In genomic region chr2:126775300-126775985, GRCh38 we compare ENCODE assay signal across 13 cellular contexts.
DNase-seq lines count a peak whose midpoint lies in the region; ATAC-seq and TF ChIP-seq lines count a peak whose summit lies in the region.
"Had no signal": no experiment of that assay in that cellular context is flagged by ENCODE, and none has a peak within 500 bp of the region (broad histone marks: within the 10 kb centered on the region; RNA-seq: fewer than 3 reads in every experiment).

No MANE protein-coding gene starts in this region.

- H4K20me1 ChIP-seq in neural progenitor cell (ENCODE audit: low read depth): no peaks in the 10 kb centered on the region
- H4K20me1 ChIP-seq: BLaER1 treated with 17β-estradiol and CSF1 and Interleukin-3, amounts not matched to agents 10 nM and 100 nM had no signal

- peaks cover 4% of the 10 kb centered on the region for H3K4me1 ChIP-seq in CD8-positive, alpha-beta T cell (ENCODE audit: insufficient read depth, low read length)
- H3K4me1 ChIP-seq in neural progenitor cell: peaks cover 12% of the 10 kb centered on the region

- no peak overlapping the region for H3K27ac ChIP-seq in CD8-positive, alpha-beta T cell (ENCODE audit: low read depth, low read length)
- H3K27ac ChIP-seq in neural progenitor cell: no peak overlapping the region
- H3K27ac ChIP-seq: BLaER1 treated with 17β-estradiol and CSF1 and Interleukin-3, amounts not matched to agents 10 nM and 100 nM; SK-N-MC; thoracic aorta had no signal

- H3K9ac ChIP-seq in neural progenitor cell: no peak overlapping the region
- H3K9ac ChIP-seq: BLaER1 treated with 17β-estradiol and CSF1 and Interleukin-3, amounts not matched to agents 10 nM and 100 nM had no signal

- peaks cover 14% of the 10 kb centered on the region for H3F3A ChIP-seq in neural progenitor cell (ENCODE audit: low read depth)

- H3K4me3 ChIP-seq in CD8-positive, alpha-beta T cell (ENCODE audit: low read depth, low read length): no peak overlapping the region
- H3K4me3 ChIP-seq in neural progenitor cell: no peak overlapping the region

- H3K36me3 ChIP-seq in CD8-positive, alpha-beta T cell (ENCODE audit: insufficient read depth, low read length): no peaks in the 10 kb centered on the region
- H3K36me3 ChIP-seq in neural progenitor cell: no peaks in the 10 kb centered on the region
- H3K36me3 ChIP-seq: BLaER1 treated with 17β-estradiol and CSF1 and Interleukin-3, amounts not matched to agents 10 nM and 100 nM; thoracic aorta had no signal

- peak overlapping the region; percentile 84 for H3K4me3 Mint-ChIP-seq in CD8-positive, alpha-beta T cell
- H3K4me3 Mint-ChIP-seq in IgD-negative memory B cell: peak overlapping the region in 3 of 4 donors; percentile 33 to 75 (median 49)
- peak overlapping the region in 4 of 5 experiments; percentile 77 to 95 (median 80) for H3K4me3 Mint-ChIP-seq in brain
- peak overlapping the region; percentile 92 for H3K4me3 Mint-ChIP-seq in neural progenitor cell
- H3K4me3 Mint-ChIP-seq in MCF 10A (ENCODE audit: unreplicated experiment): no peak overlapping the region
- H3K4me3 Mint-ChIP-seq: HFFc6 had no signal

- H3K4me1 Mint-ChIP-seq in CD8-positive, alpha-beta T cell (ENCODE audit: low read depth): peaks cover 20% of the 10 kb centered on the region
- H3K4me1 Mint-ChIP-seq in IgD-negative memory B cell (peaks cover 3 to 9% (median 6%) of the 10 kb centered on the region in 3 donors), brain (peaks cover 36% of the 10 kb centered on the region), neural progenitor cell (peaks cover 39% of the 10 kb centered on the region), MCF 10A (ENCODE audit: insufficient read depth, unreplicated experiment) (peaks cover 6% of the 10 kb centered on the region)

- H3K79me2 ChIP-seq in neural progenitor cell (ENCODE audit: low read depth): no peaks in the 10 kb centered on the region

- peak overlapping the region; percentile 69 for H3K27ac Mint-ChIP-seq in CD8-positive, alpha-beta T cell
- H3K27ac Mint-ChIP-seq in IgD-negative memory B cell: no peak overlapping the region
- H3K27ac Mint-ChIP-seq in brain: peak overlapping the region in 1 of 5 experiments; percentile 77
- H3K27ac Mint-ChIP-seq in neural progenitor cell: peak overlapping the region; percentile 27
- H3K27ac Mint-ChIP-seq in MCF 10A (ENCODE audit: low read depth, unreplicated experiment): no peak overlapping the region
- H3K27ac Mint-ChIP-seq: HFFc6 had no signal

- H3K9me3 Mint-ChIP-seq in CD8-positive, alpha-beta T cell: no peaks in the 10 kb centered on the region
- H3K9me3 Mint-ChIP-seq in IgD-negative memory B cell (no peaks in the 10 kb centered on the region), brain (peaks cover 0 to 5% (median 0%) of the 10 kb centered on the region in 5 experiments), neural progenitor cell (peaks cover 2% of the 10 kb centered on the region), MCF 10A (ENCODE audit: unreplicated experiment) (no peaks in the 10 kb centered on the region)
- H3K9me3 Mint-ChIP-seq: HFFc6 had no signal

- ATAC-seq in CD8-positive, alpha-beta T cell: no peak
- ATAC-seq in SK-N-SH treated with all-trans-retinoic acid at 6 μM for 48 hours: no peak

- no peaks in the 10 kb centered on the region for H3K9me3 ChIP-seq in CD8-positive, alpha-beta T cell (ENCODE audit: low read length)
- H3K9me3 ChIP-seq in neural progenitor cell (ENCODE audit: low read depth): no peaks in the 10 kb centered on the region
- H3K9me3 ChIP-seq: BLaER1 treated with 17β-estradiol and CSF1 and Interleukin-3, amounts not matched to agents 10 nM and 100 nM; thoracic aorta had no signal

- H3K36me3 Mint-ChIP-seq in CD8-positive, alpha-beta T cell: no peaks in the 10 kb centered on the region
- H3K36me3 Mint-ChIP-seq in IgD-negative memory B cell: no peaks in the 10 kb centered on the region
- H3K36me3 Mint-ChIP-seq in brain: no peaks in the 10 kb centered on the region
- H3K36me3 Mint-ChIP-seq in neural progenitor cell: no peaks in the 10 kb centered on the region
- H3K36me3 Mint-ChIP-seq in MCF 10A (ENCODE audit: insufficient read depth, unreplicated experiment): no peaks in the 10 kb centered on the region

- no TSS peak for BruUV-seq in MCF 10A (replicated peaks; lab: Mats Ljungman, UMichigan)

- peaks cover 4% of the 10 kb centered on the region for H3K27me3 Mint-ChIP-seq in CD8-positive, alpha-beta T cell (ENCODE audit: low read depth)
- H3K27me3 Mint-ChIP-seq in IgD-negative memory B cell: peaks cover 21% of the 10 kb centered on the region
- peaks cover 12% of the 10 kb centered on the region for H3K27me3 Mint-ChIP-seq in brain
- H3K27me3 Mint-ChIP-seq in neural progenitor cell (ENCODE audit: insufficient read depth, low read depth): peaks cover 18% of the 10 kb centered on the region
- peaks cover 52% of the 10 kb centered on the region for H3K27me3 Mint-ChIP-seq in MCF 10A (ENCODE audit: insufficient read depth, unreplicated experiment)

- POLR2A ChIA-PET in CD8-positive, alpha-beta T cell (lab: Charles Lee): no interaction called here
- POLR2A ChIA-PET in MCF 10A (lab: Yijun Ruan, JAX): interaction anchor here (0.5 kb wide), 1 partner anchor 1063 kb away, joined by 3 read pairs; no protein-coding TSS in a partner anchor

- DNase-seq in CD8-positive, alpha-beta T cell: no peak
- DNase-seq in neural progenitor cell (ENCODE audit: low spot score) (no peak), putamen (ENCODE audit: low spot score) (no peak), MCF 10A (ENCODE audit: unreplicated experiment) (no peak)
- DNase-seq: activated gamma-delta T cell, HFFc6, NCI-H446 had no signal

- CTCF ChIA-PET in CD8-positive, alpha-beta T cell (lab: Charles Lee): interaction anchor here (1.2 to 8.4 kb wide), 6 partner anchors 9 to 247 kb away, joined by 4 to 198 read pairs (median 12); no protein-coding TSS in a partner anchor
- CTCF ChIA-PET in MCF 10A (lab: Yijun Ruan, JAX): interaction anchor here (0.5 to 6.9 kb wide), 5 partner anchors 10 to 1073 kb away, joined by 3 to 68 read pairs (median 4); no protein-coding TSS in a partner anchor

- H3K27me3 ChIP-seq in CD8-positive, alpha-beta T cell (ENCODE audit: insufficient read depth, low read length): no peaks in the 10 kb centered on the region
- peaks cover 14% of the 10 kb centered on the region for H3K27me3 ChIP-seq in neural progenitor cell
- H3K27me3 ChIP-seq: BLaER1 treated with 17β-estradiol and CSF1 and Interleukin-3, amounts not matched to agents 10 nM and 100 nM had no signal

- TF ChIP-seq CTCF in CD8-positive, alpha-beta T cell (IDR thresholded peaks at IDR 0.05): no peak
- TF ChIP-seq CTCF in brain (conservative IDR thresholded peaks at IDR 0.05) (no peak), neural progenitor cell (IDR thresholded peaks at IDR 0.05) (no peak), MCF 10A (IDR thresholded peaks at IDR 0.05; ENCODE audit: unreplicated experiment) (no peak)

- intact Hi-C loops in CD8-positive, alpha-beta T cell (cut with DNase I, micrococcal nuclease): loop anchor here (5.0 kb wide), 3 partner anchors 118 to 528 kb away; partner anchors contain the start of gene GYPC (in 1 of the 2)
- intact Hi-C loops in MCF 10A (cut with micrococcal nuclease): loop anchor here (5.0 to 10.0 kb wide), 3 partner anchors 199 to 1861 kb away; no protein-coding TSS in a partner anchor

- H2AFZ ChIP-seq in neural progenitor cell (replicated peaks): no peak overlapping the region

- H3K4me2 ChIP-seq in neural progenitor cell: no peak overlapping the region

TF ChIP-seq in SK-N-SH treated with all-trans-retinoic acid at 6 μM for 48 hours, 23 proteins besides CTCF, POLR2A, EP300 and RAD21 (continues in another document):
- no peak for TF ChIP-seq ZNF70 (CRISPR knock-in tag; IDR thresholded peaks at IDR 0.05)
- TF ChIP-seq TSHZ2 (CRISPR knock-in tag; IDR thresholded peaks at IDR 0.05): no peak
- TF ChIP-seq SNAI2 (CRISPR knock-in tag; IDR thresholded peaks at IDR 0.05): no peak
- no peak for TF ChIP-seq PATZ1 (CRISPR knock-in tag; IDR thresholded peaks at IDR 0.05; ENCODE audit: borderline replicate concordance)
- no peak for TF ChIP-seq ZC3H10 (CRISPR knock-in tag; IDR thresholded peaks at IDR 0.05)
- TF ChIP-seq ZNF8 (CRISPR knock-in tag; IDR thresholded peaks at IDR 0.05): no peak
- TF ChIP-seq TCF4 (CRISPR knock-in tag; IDR thresholded peaks at IDR 0.05; ENCODE audit: borderline replicate concordance): no peak

Comparison
In these comparisons a context has a peak if more than half of its experiments do, and no peak if none do; other contexts are left out.
1. H3K27ac Mint-ChIP-seq: peak in CD8-positive, alpha-beta T cell (single experiment) and neural progenitor cell (single experiment); none in IgD-negative memory B cell (0 of 3) and MCF 10A (single experiment).